Comparison of ENCODE assay signal across 1 cellular context in genomic region chr1:151714820-151715725, GRCh38.
TF ChIP-seq lines count a peak whose summit lies in the region.

No MANE protein-coding gene starts in this region.

TF ChIP-seq in HepG2, 621 proteins besides CTCF, POLR2A, EP300 and RAD21:
- TF ChIP-seq ZNF263 (CRISPR knock-in tag; IDR thresholded peaks at IDR 0.05) (0 out of 2 replicates have a peak, but pooled peaks have one; percentile 25), NFAT5 (CRISPR knock-in tag; IDR thresholded peaks at IDR 0.05) (no peak), REST (IDR thresholded peaks at IDR 0.05; ENCODE audit: borderline replicate concordance in 1 of 2, low read depth in 1 of 2, low read length in 2 of 2) (peak; percentile 32 to 84)
